9 cellular contexts compared by ENCODE assay signal in genomic region chr16:56610017-56610608, GRCh38. TPM values are rescaled to one million over a fixed set of nuclear protein-coding genes. Genes with fewer than 3 reads are reported as not detected.
DNase-seq lines count a peak whose midpoint lies in the region; ATAC-seq, FAIRE-seq and TF ChIP-seq lines count a peak whose summit lies in the region.
"Had no signal": no experiment of that assay in that cellular context is flagged by ENCODE, and none has a peak within 500 bp of the region (broad histone marks: within the 10 kb centered on the region; RNA-seq: fewer than 3 reads in every experiment).

No MANE protein-coding gene starts in this region.

- peaks cover 17% of the 10 kb centered on the region for H3K4me1 ChIP-seq in NT2/D1 (ENCODE audit: insufficient read depth, insufficient read length)
- peaks cover 16% of the 10 kb centered on the region for H3K4me1 ChIP-seq in rectal smooth muscle tissue (ENCODE audit: control insufficient read depth, insufficient read depth, low read length)

- FAIRE-seq in GM12891 (lab: Jason Lieb, UNC): peak; percentile 73

- H3K4me3 ChIP-seq in NT2/D1 (ENCODE audit: insufficient read length, low read depth) (peak overlapping the region; percentile 5), fibroblast of pulmonary artery (replicated peaks; ENCODE audit: low read depth, low read length) (peak overlapping the region; percentile 89), rectal smooth muscle tissue (ENCODE audit: low read length) (peak overlapping the region; percentile 31)

- H3K27me3 ChIP-seq in NT2/D1 (ENCODE audit: insufficient read depth, insufficient read length) (no peaks in the 10 kb centered on the region), rectal smooth muscle tissue (ENCODE audit: control insufficient read depth, insufficient read depth, low read length) (no peaks in the 10 kb centered on the region)

- no peaks in the 10 kb centered on the region for H3K9me3 ChIP-seq in NT2/D1 (ENCODE audit: insufficient read depth, low read length)

- no peaks in the 10 kb centered on the region for H3K9me3 Mint-ChIP-seq in activated T-cell treated with anti-CD3 and anti-CD28 coated beads, Interleukin-2, amount 50 U/mL, for 4 hours

- TF ChIP-seq POLR2A in GM12891 (IDR thresholded peaks at IDR 0.05; ENCODE audit: low read depth, low read length): no peak

- peak overlapping the region; percentile 92 for H3K4me3 Mint-ChIP-seq in activated T-cell treated with anti-CD3 and anti-CD28 coated beads, Interleukin-2, amount 50 U/mL, for 4 hours

- no peaks in the 10 kb centered on the region for H3K36me3 Mint-ChIP-seq in activated T-cell treated with anti-CD3 and anti-CD28 coated beads, Interleukin-2, amount 50 U/mL, for 4 hours (ENCODE audit: insufficient read depth)

- no peaks in the 10 kb centered on the region for H3K27me3 Mint-ChIP-seq in activated T-cell treated with anti-CD3 and anti-CD28 coated beads, Interleukin-2, amount 50 U/mL, for 4 hours (ENCODE audit: low read depth)

- peaks cover 79% of the 10 kb centered on the region for H3K4me1 Mint-ChIP-seq in activated T-cell treated with anti-CD3 and anti-CD28 coated beads, Interleukin-2, amount 50 U/mL, for 4 hours (ENCODE audit: low read depth)

- no peak for DNase-seq in GM12891 (ENCODE audit: insufficient read length, low spot score)
- DNase-seq in NT2/D1 (ENCODE audit: low read depth, low spot score): no peak
- DNase-seq in activated T-cell treated with anti-CD3 and anti-CD28 coated beads, Interleukin-2, amount 50 U/mL, for 4 hours: peak; percentile 73
- DNase-seq in fibroblast of pulmonary artery (ENCODE audit: low read depth): peak; percentile 95
- no peak for DNase-seq in NCI-H187 (lab: John Stamatoyannopoulos, UW)

- H3K36me3 ChIP-seq in NT2/D1 (ENCODE audit: insufficient read depth, insufficient read length, low read length): peaks cover 6% of the 10 kb centered on the region
- no peaks in the 10 kb centered on the region for H3K36me3 ChIP-seq in rectal smooth muscle tissue (ENCODE audit: control insufficient read depth, insufficient read depth, low read length)

- H3K27ac ChIP-seq in rectal smooth muscle tissue (ENCODE audit: low read depth, low read length): peak overlapping the region; percentile 75

- ATAC-seq in activated T-cell treated with anti-CD3 and anti-CD28 coated beads, Interleukin-2, amount 50 U/mL, for 4 hours: peak; percentile 46 to 49
- ATAC-seq in GM18909 (IDR thresholded peaks at IDR 0.05; ENCODE audit: poor library complexity, unreplicated experiment): no peak
- ATAC-seq in HG03025 (IDR thresholded peaks at IDR 0.05; ENCODE audit: low FRiP score, unreplicated experiment): no peak

- no peak for TF ChIP-seq CTCF in fibroblast of pulmonary artery (IDR thresholded peaks at IDR 0.05; ENCODE audit: low read length, missing control alignments)

- peak overlapping the region; percentile 27 for H3K9ac ChIP-seq in NT2/D1 (ENCODE audit: insufficient read length, low read depth)
- peak overlapping the region; percentile 5 for H3K9ac ChIP-seq in rectal smooth muscle tissue (ENCODE audit: low read length)

TF ChIP-seq in GM12891, 5 proteins besides CTCF, POLR2A, EP300 and RAD21:
- no peak for TF ChIP-seq POU2F2 (IDR thresholded peaks at IDR 0.05; ENCODE audit: low read depth, low read length)
- TF ChIP-seq POLR2AphosphoS5 (IDR thresholded peaks at IDR 0.05; ENCODE audit: low read depth, low read length): no peak

RNA-seq across cellular contexts. Expression of gene MT2A, which starts 1.7 kb away (rescaled TPM):
- polyA plus RNA-seq in GM12891 (2012; ENCODE audit: low read depth, missing spikeins): 8.4 TPM
- 100 to 1,000 TPM; 186 to 438 (median 301) TPM for total RNA-seq in activated T-cell treated with anti-CD3 and anti-CD28 coated beads, Interleukin-2, amount 50 U/mL, for 4 hours

RNA-seq across cellular contexts. Expression of gene MT1E, which starts 15.5 kb away (rescaled TPM):
- 0.87 TPM for polyA plus RNA-seq in GM12891 (2012; ENCODE audit: low read depth, missing spikeins)
- 100 to 1,000 TPM in 1 of 3 donors, 10 to 100 TPM in 2; 49.1 to 122 (median 71.4) TPM for total RNA-seq in activated T-cell treated with anti-CD3 and anti-CD28 coated beads, Interleukin-2, amount 50 U/mL, for 4 hours

RNA-seq across cellular contexts. Expression of gene MT3, which starts 20.8 kb away (rescaled TPM):
- 0.19 TPM for polyA plus RNA-seq in GM12891 (2012; ENCODE audit: low read depth, missing spikeins)
- total RNA-seq in activated T-cell treated with anti-CD3 and anti-CD28 coated beads, Interleukin-2, amount 50 U/mL, for 4 hours: under 1 TPM in 1 of 3 donors, not detected in 2; 0.35 TPM
- total RNA-seq: dermis microvascular lymphatic vessel endothelial cell had no signal

RNA-seq across cellular contexts. Expression of gene MT1M, which starts 22.3 kb away (rescaled TPM):
- polyA plus RNA-seq in GM12891 (2012; ENCODE audit: low read depth, missing spikeins): not detected
- under 1 TPM in 1 of 3 donors, not detected in 2; 0.48 TPM for total RNA-seq in activated T-cell treated with anti-CD3 and anti-CD28 coated beads, Interleukin-2, amount 50 U/mL, for 4 hours

RNA-seq across cellular contexts. Expression of gene MT1A, which starts 28.4 kb away (rescaled TPM):
- polyA plus RNA-seq in GM12891 (2012; ENCODE audit: low read depth, missing spikeins): not detected
- total RNA-seq in activated T-cell treated with anti-CD3 and anti-CD28 coated beads, Interleukin-2, amount 50 U/mL, for 4 hours: not detected

Comparison
In these comparisons a context has a peak if more than half of its experiments do, and no peak if none do; other contexts are left out.
1. DNase-seq: peak in activated T-cell treated with anti-CD3 and anti-CD28 coated beads, Interleukin-2, amount 50 U/mL, for 4 hours (single experiment) and fibroblast of pulmonary artery (single experiment); none in GM12891 (single experiment), NT2/D1 (single experiment) and NCI-H187 (0 of 2).
2. H3K4me3 ChIP-seq: peak in every context shown above with its lines; median percentile 89 in fibroblast of pulmonary artery; 31 in rectal smooth muscle tissue; 5 in NT2/D1.
3. ATAC-seq: peak in activated T-cell treated with anti-CD3 and anti-CD28 coated beads, Interleukin-2, amount 50 U/mL, for 4 hours (2 of 2); none in GM18909 (single experiment) and HG03025 (single experiment).